33 cellular contexts compared by ENCODE assay signal in genomic region chr10:29244978-29245377, GRCh38. TPM values are rescaled to one million over a fixed set of nuclear protein-coding genes. Genes with fewer than 3 reads are reported as not detected.
"Had no signal": no experiment of that assay in that cellular context is flagged by ENCODE, and none has a peak within 500 bp of the region (broad histone marks: within the 10 kb centered on the region; RNA-seq: fewer than 3 reads in every experiment).

No MANE protein-coding gene starts in this region.

- H3K27me3 ChIP-seq: brain microvascular endothelial cell, SJSA1 had no signal

- H3K27ac ChIP-seq: brain microvascular endothelial cell, SJSA1, VCaP had no signal

- H3K9me3 ChIP-seq: MG63, SJSA1 had no signal

- H3K9me3 Mint-ChIP-seq: activated B cell treated with CpG ODN at 0.5 μM for 24 hours; activated CD4-positive, alpha-beta memory T cell treated with anti-CD3 and anti-CD28 coated beads for 36 hours; activated naive CD4-positive, alpha-beta T cell treated with anti-CD3 and anti-CD28 coated beads, Interleukin-2, amount 10 ng/mL, durations not matched to agents 7 days and 5 days; activated naive CD8-positive, alpha-beta T cell treated with anti-CD3 and anti-CD28 coated beads, Interleukin-2, amount 50 U/mL, for 24 hours; activated T-cell treated with anti-CD3 and anti-CD28 coated beads, Interleukin-2, amount 50 U/mL, for 4 hours; activated T-helper 1 cell treated with anti-CD3 and anti-CD28 coated beads, Interleukin-12 subunit alpha, Interleukin-12 subunit beta, Interleukin-2, Interleukin-4 antibody, amounts not matched to agents 30 ng/mL and 10 ng/mL and 1 ng/mL, durations not matched to agents 14 hours and 24 hours and 36 hours; T-cell had no signal

- H3K36me3 ChIP-seq: brain microvascular endothelial cell, MG63, SJSA1 had no signal

- H3K27ac Mint-ChIP-seq: activated B cell treated with CpG ODN at 0.5 μM for 24 hours; activated CD4-positive, alpha-beta memory T cell treated with anti-CD3 and anti-CD28 coated beads for 36 hours; activated naive CD4-positive, alpha-beta T cell treated with anti-CD3 and anti-CD28 coated beads, Interleukin-2, amount 10 ng/mL, durations not matched to agents 7 days and 5 days; activated naive CD8-positive, alpha-beta T cell; activated naive CD8-positive, alpha-beta T cell treated with anti-CD3 and anti-CD28 coated beads, Interleukin-2, amount 50 U/mL, for 24 hours; activated T-helper 1 cell treated with anti-CD3 and anti-CD28 coated beads, Interleukin-12 subunit alpha, Interleukin-12 subunit beta, Interleukin-2, Interleukin-4 antibody, amounts not matched to agents 30 ng/mL and 10 ng/mL and 1 ng/mL, durations not matched to agents 14 hours and 24 hours and 36 hours; T-cell; T-helper 17 cell had no signal

- H3K4me1 Mint-ChIP-seq: activated B cell treated with CpG ODN at 0.5 μM for 24 hours; activated naive CD4-positive, alpha-beta T cell treated with anti-CD3 and anti-CD28 coated beads, Interleukin-2, amount 10 ng/mL, durations not matched to agents 7 days and 5 days; activated naive CD8-positive, alpha-beta T cell treated with anti-CD3 and anti-CD28 coated beads, Interleukin-2, amount 50 U/mL, for 24 hours; T-cell; T-helper 17 cell had no signal

- ATAC-seq: activated naive CD8-positive, alpha-beta T cell treated with anti-CD3 and anti-CD28 coated beads, Interleukin-2, amount 50 U/mL, for 24 hours; activated T-cell treated with anti-CD3 and anti-CD28 coated beads, Interleukin-2, amount 50 U/mL, for 4 hours; Panc1; SK-N-SH treated with all-trans-retinoic acid at 6 μM for 48 hours; T-cell; T-helper 17 cell had no signal

- DNase-seq: activated B cell treated with CpG ODN at 0.5 μM for 24 hours; activated CD4-positive, alpha-beta memory T cell treated with anti-CD3 and anti-CD28 coated beads for 36 hours; activated CD4-positive, alpha-beta T cell treated with anti-CD3 and anti-CD28 coated beads for 4 hours; activated CD4-positive, alpha-beta T cell treated with anti-CD3 and anti-CD28 coated beads, Interleukin-2, amount 50 U/mL, for 1 hour; activated CD4-positive, CD25-positive, alpha-beta regulatory T cell treated with anti-CD3 and anti-CD28 coated beads, Interleukin-2, amount 50 U/mL, for 72 hours; activated CD8-positive, alpha-beta memory T cell treated with anti-CD3 and anti-CD28 coated beads, Interleukin-2, amount 50 U/mL, for 4 hours; activated gamma-delta T cell treated with Interleukin-2 at 50 U/mL for 16 hours; activated naive CD4-positive, alpha-beta T cell treated with anti-CD3 and anti-CD28 coated beads, Interleukin-2, amount 10 ng/mL, durations not matched to agents 7 days and 5 days; activated naive CD8-positive, alpha-beta T cell treated with anti-CD3 and anti-CD28 coated beads, Interleukin-2, amount 50 U/mL, for 24 hours; activated T-cell treated with anti-CD3 and anti-CD28 coated beads for 4 hours; activated T-cell treated with anti-CD3 and anti-CD28 coated beads, Interleukin-2, amount 50 U/mL, for 4 hours; aorta; brain microvascular endothelial cell; Kasumi-1; KG1; MG63; NCI-H1048; NCI-H1436 treated with DMSO at 0.1 percent for 48 hours; NCI-H1694 treated with DMSO at 0.1 percent for 48 hours; NCI-H2029; NCI-H345; NCI-H524 treated with DMSO at 0.1 percent for 48 hours; SHP77 treated with DMSO at 0.1 percent for 48 hours; T-cell; T-helper 17 cell had no signal

- H3K4me3 Mint-ChIP-seq: activated B cell treated with CpG ODN at 0.5 μM for 24 hours; activated CD4-positive, alpha-beta memory T cell treated with anti-CD3 and anti-CD28 coated beads for 36 hours; activated naive CD4-positive, alpha-beta T cell treated with anti-CD3 and anti-CD28 coated beads, Interleukin-2, amount 10 ng/mL, durations not matched to agents 7 days and 5 days; activated naive CD8-positive, alpha-beta T cell; activated naive CD8-positive, alpha-beta T cell treated with anti-CD3 and anti-CD28 coated beads, Interleukin-2, amount 50 U/mL, for 24 hours; activated T-cell treated with anti-CD3 and anti-CD28 coated beads, Interleukin-2, amount 50 U/mL, for 4 hours; activated T-helper 1 cell treated with anti-CD3 and anti-CD28 coated beads, Interleukin-12 subunit alpha, Interleukin-12 subunit beta, Interleukin-2, Interleukin-4 antibody, amounts not matched to agents 30 ng/mL and 10 ng/mL and 1 ng/mL, durations not matched to agents 14 hours and 24 hours and 36 hours; T-cell; T-helper 17 cell had no signal

- H3K36me3 Mint-ChIP-seq: activated CD4-positive, alpha-beta memory T cell treated with anti-CD3 and anti-CD28 coated beads for 36 hours; activated naive CD4-positive, alpha-beta T cell treated with anti-CD3 and anti-CD28 coated beads, Interleukin-2, amount 10 ng/mL, durations not matched to agents 7 days and 5 days; activated naive CD8-positive, alpha-beta T cell; T-cell had no signal

- H3K4me3 ChIP-seq: MG63, SJSA1 had no signal

RNA-seq across cellular contexts. Expression of gene LYZL1, which starts 43.9 kb away (rescaled TPM):
- total RNA-seq: activated B cell treated with CpG ODN at 0.5 μM for 24 hours; activated CD4-positive, alpha-beta memory T cell treated with anti-CD3 and anti-CD28 coated beads for 36 hours; activated T-cell treated with anti-CD3 and anti-CD28 coated beads, Interleukin-2, amount 50 U/mL, for 4 hours; activated T-helper 1 cell treated with anti-CD3 and anti-CD28 coated beads, Interleukin-12 subunit alpha, Interleukin-12 subunit beta, Interleukin-2, Interleukin-4 antibody, amounts not matched to agents 30 ng/mL and 10 ng/mL and 1 ng/mL, durations not matched to agents 14 hours and 24 hours and 36 hours; aorta; NCI-H460; RPMI7951; SJSA1; T-cell; T-helper 17 cell had no signal
- polyA plus RNA-seq: aorta had no signal
